ENCODE assay signal across 22 cellular contexts in the genomic region with DNA sequence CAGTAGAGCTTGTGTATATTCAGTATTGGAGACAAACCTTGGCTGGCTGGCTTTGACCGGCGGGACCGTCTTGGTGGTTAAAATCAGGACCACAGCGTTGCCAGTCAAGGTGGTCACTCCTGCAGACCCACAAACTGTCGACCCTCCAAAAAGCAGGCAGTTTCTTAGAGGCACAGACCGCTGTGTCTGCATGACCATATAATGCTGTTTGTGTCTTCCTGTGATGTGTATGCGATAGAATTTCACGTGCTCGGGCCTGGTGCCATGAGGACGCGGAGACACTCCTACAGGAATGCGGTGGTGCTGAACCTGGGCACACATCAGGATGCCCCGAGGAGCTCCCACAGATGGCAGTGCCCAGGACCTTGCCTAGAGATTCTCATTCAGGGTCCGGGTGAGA. TPM values are rescaled to one million over a fixed set of nuclear protein-coding genes. Genes with fewer than 3 reads are reported as not detected.
DNase-seq lines count a peak whose midpoint lies in the region; ATAC-seq and TF ChIP-seq lines count a peak whose summit lies in the region.
"Had no signal": no experiment of that assay in that cellular context is flagged by ENCODE, and none has a peak within 500 bp of the region (broad histone marks: within the 10 kb centered on the region; RNA-seq: fewer than 3 reads in every experiment).

No MANE protein-coding gene starts in this region.

- H3K36me3 ChIP-seq in thoracic aorta = peaks cover 32% of the 10 kb centered on the region
- H3K36me3 ChIP-seq: ovary had no signal

- H3K27me3 Mint-ChIP-seq in activated T-cell treated with anti-CD3 and anti-CD28 coated beads, Interleukin-2, amount 50 U/mL, for 24 hours = no peaks in the 10 kb centered on the region
- H3K27me3 Mint-ChIP-seq: naive B cell had no signal

- no peak for ATAC-seq in left lobe of liver
- ATAC-seq in thoracic aorta (ENCODE audit: insufficient number of reproducible peaks, low FRiP score, low read depth) = no peak
- ATAC-seq in right cardiac atrium = no peak
- ATAC-seq: heart right ventricle, HepG2 had no signal

- H3K4me1 ChIP-seq in thoracic aorta (ENCODE audit: control insufficient read depth in 1 of 2, low read depth in 2 of 2) (peaks cover 11 to 29% of the 10 kb centered on the region in 2 donors), right cardiac atrium (ENCODE audit: control insufficient read depth, insufficient read depth, low read length) (no peaks in the 10 kb centered on the region)

- no peak overlapping the region for H3K27ac Mint-ChIP-seq in activated T-cell treated with anti-CD3 and anti-CD28 coated beads, Interleukin-2, amount 50 U/mL, for 24 hours
- H3K27ac Mint-ChIP-seq: immature natural killer cell had no signal

- peaks cover 4% of the 10 kb centered on the region for H3K4me1 Mint-ChIP-seq in activated T-cell treated with anti-CD3 and anti-CD28 coated beads, Interleukin-2, amount 50 U/mL, for 24 hours (ENCODE audit: low read depth)
- H3K4me1 Mint-ChIP-seq: CD14-positive monocyte, naive B cell had no signal

- 97% methylated on average over 14 of the region's 14 CpGs for WGBS in right cardiac atrium

- no peaks in the 10 kb centered on the region for H3K9me3 ChIP-seq in thoracic aorta
- H3K9me3 ChIP-seq in right cardiac atrium (ENCODE audit: control insufficient read depth, low read length) = no peaks in the 10 kb centered on the region
- H3K9me3 ChIP-seq: heart right ventricle, ovary had no signal

- intact Hi-C loops in right cardiac atrium (cut with DNase I) = no loop called here

- no peaks in the 10 kb centered on the region for H3K9me3 Mint-ChIP-seq in activated T-cell treated with anti-CD3 and anti-CD28 coated beads, Interleukin-2, amount 50 U/mL, for 24 hours
- H3K9me3 Mint-ChIP-seq: immature natural killer cell, naive B cell had no signal

- no peak for TF ChIP-seq CTCF in thoracic aorta (IDR thresholded peaks at IDR 0.05)

- no peak overlapping the region for H3K4me3 Mint-ChIP-seq in activated T-cell treated with anti-CD3 and anti-CD28 coated beads, Interleukin-2, amount 50 U/mL, for 24 hours
- H3K4me3 Mint-ChIP-seq: CD14-positive monocyte, immature natural killer cell had no signal

- peak overlapping the region; percentile 78 to 89 for H3K27ac ChIP-seq in thoracic aorta
- no peak overlapping the region for H3K27ac ChIP-seq in right cardiac atrium (ENCODE audit: low read length)
- H3K27ac ChIP-seq: heart right ventricle, ovary, SK-N-MC had no signal

- DNase-seq in activated T-cell treated with anti-CD3 and anti-CD28 coated beads, Interleukin-2, amount 50 U/mL, for 24 hours = peak; percentile 11
- DNase-seq in activated T-cell treated with anti-CD3 and anti-CD28 coated beads, Interleukin-2, amount 50 U/mL, for 48 hours = no peak
- DNase-seq in astrocyte of the hippocampus (ENCODE audit: low read depth, low spot score) = peak; percentile 27
- peak; percentile 21 for DNase-seq in left lobe of liver (ENCODE audit: low spot score)
- DNase-seq in thoracic aorta (ENCODE audit: low spot score) = no peak
- no peak for DNase-seq in RPMI8226
- no peak for DNase-seq in right cardiac atrium
- no peak for DNase-seq in Kasumi-1 (lab: John Stamatoyannopoulos, UW)
- DNase-seq: activated effector memory CD4-positive, alpha-beta T cell treated with Interleukin-2 at 50 U/mL for 16 hours; DMS153; effector CD8-positive, alpha-beta T cell; heart right ventricle; immature natural killer cell; naive B cell; NCI-H1417 treated with DMSO at 0.1 percent for 48 hours; NCI-H2171 treated with DMSO at 0.1 percent for 48 hours; NCI-H774; stimulated activated CD4-positive, alpha-beta T cell treated with anti-CD3 and anti-CD28 coated beads, Interleukin-2, amount 100 ng/mL, for 48 hours had no signal

- no peaks in the 10 kb centered on the region for H3K27me3 ChIP-seq in thoracic aorta (replicated peaks; ENCODE audit: insufficient read depth)
- no peaks in the 10 kb centered on the region for H3K27me3 ChIP-seq in right cardiac atrium (ENCODE audit: control insufficient read depth, insufficient read depth)
- H3K27me3 ChIP-seq: heart right ventricle, ovary had no signal

- H3K4me3 ChIP-seq in thoracic aorta (peak overlapping the region; percentile 57), right cardiac atrium (ENCODE audit: low read length) (no peak overlapping the region)
- H3K4me3 ChIP-seq: heart right ventricle, ovary, SK-N-MC had no signal

- H3K36me3 Mint-ChIP-seq in activated T-cell treated with anti-CD3 and anti-CD28 coated beads, Interleukin-2, amount 50 U/mL, for 24 hours (ENCODE audit: low read depth) = peaks cover 92% of the 10 kb centered on the region

RNA-seq across cellular contexts. Expression of a gene that starts 34.8 kb away (rescaled TPM):
- 90.4 TPM for total RNA-seq in left lobe of liver
- total RNA-seq in thoracic aorta = 10 to 100 TPM; 33.6 to 81.5 TPM
- 100 to 1,000 TPM in 1 of 4 donors, 10 to 100 TPM in 3; 73.2 to 114 (median 92.2) TPM for total RNA-seq in right cardiac atrium
- polyA plus RNA-seq in right cardiac atrium = 64.8 TPM

RNA-seq across cellular contexts. Expression of a gene that starts 46.1 kb away (rescaled TPM):
- total RNA-seq in left lobe of liver (15.4 TPM), thoracic aorta (10 to 100 TPM; 23.0 to 34.1 TPM), right cardiac atrium (10 to 100 TPM; 30.1 to 38.2 (median 36.2) TPM)
- 33.9 TPM for polyA plus RNA-seq in right cardiac atrium

Comparison
In these comparisons a context has a peak if more than half of its experiments do, and no peak if none do; other contexts are left out.
1. DNase-seq: peak in activated T-cell treated with anti-CD3 and anti-CD28 coated beads, Interleukin-2, amount 50 U/mL, for 24 hours (single experiment), astrocyte of the hippocampus (single experiment) and left lobe of liver (single experiment); none in activated T-cell treated with anti-CD3 and anti-CD28 coated beads, Interleukin-2, amount 50 U/mL, for 48 hours (0 of 2), thoracic aorta (single experiment), RPMI8226 (single experiment), right cardiac atrium (0 of 3) and Kasumi-1 (0 of 2).